In genomic region chr20:63260521-63260920, GRCh38 we compare ENCODE assay signal across 27 cellular contexts. TPM values are rescaled to one million over a fixed set of nuclear protein-coding genes. Genes with fewer than 3 reads are reported as not detected.
DNase-seq lines count a peak whose midpoint lies in the region; ATAC-seq, FAIRE-seq and TF ChIP-seq lines count a peak whose summit lies in the region.
"Had no signal": no experiment of that assay in that cellular context is flagged by ENCODE, and none has a peak within 500 bp of the region (broad histone marks: within the 10 kb centered on the region; RNA-seq: fewer than 3 reads in every experiment).

No MANE protein-coding gene starts in this region.

- no peak for FAIRE-seq in HepG2 (lab: Jason Lieb, UNC)
- FAIRE-seq: GM18507 had no signal

- H3K36me3 ChIP-seq in HepG2 (replicated peaks in 1 of 2; ENCODE audit: control insufficient read depth in 1 of 2, insufficient read depth in 2 of 2, low read length in 2 of 2) (no peaks in the 10 kb centered on the region), right lobe of liver (no peaks in the 10 kb centered on the region), hepatocyte (replicated peaks; ENCODE audit: insufficient read depth, low read depth) (no peaks in the 10 kb centered on the region), smooth muscle cell (ENCODE audit: low read depth) (no peaks in the 10 kb centered on the region)
- H3K36me3 ChIP-seq: BE2C, HAP-1, Peyer's patch had no signal

- H3K27ac ChIP-seq in HepG2 (ENCODE audit: extremely low read length, insufficient read depth, low read length) (no peak overlapping the region), right lobe of liver (no peak overlapping the region), hepatocyte (peak overlapping the region; percentile 92), smooth muscle cell (ENCODE audit: low read depth) (no peak overlapping the region)
- H3K27ac ChIP-seq: 22Rv1, GM23248, KMS-11, Peyer's patch had no signal

- 49% methylated on average over 14 of the region's 15 CpGs for WGBS in HepG2 (ENCODE audit: low lambda C conversion rate)
- WGBS in right lobe of liver (ENCODE audit: insufficient coverage, low coverage, low lambda C conversion rate, missing lambda C conversion rate), result 48% methylated on average over 4 of the region's 15 CpGs
- 89% methylated on average over 14 of the region's 15 CpGs for WGBS in hepatocyte (ENCODE audit: low lambda C conversion rate, missing lambda C conversion rate)
- 93% methylated on average over 15 of the region's 15 CpGs for WGBS in smooth muscle cell (ENCODE audit: low lambda C conversion rate)

- CTCF ChIA-PET in HepG2 (lab: Yijun Ruan, JAX; ENCODE audit: low intra/inter-chr PET ratio, low total read pairs), result no interaction called here

- H3K4me2 ChIP-seq in HepG2 (ENCODE audit: low read depth, low read length) (peak overlapping the region; percentile 68), hepatocyte (peak overlapping the region; percentile 64), smooth muscle cell (no peak overlapping the region)
- H3K4me2 ChIP-seq: KMS-11 had no signal

- H4K20me1 ChIP-seq in HepG2 (ENCODE audit: insufficient read depth, low read length) (peaks cover 5% of the 10 kb centered on the region; the same call in 1 of the 2 replicates), hepatocyte (ENCODE audit: insufficient read depth, poor library complexity, severe bottlenecking) (no peaks in the 10 kb centered on the region), smooth muscle cell (ENCODE audit: low read depth) (no peaks in the 10 kb centered on the region)

- peaks cover 29 to 78% of the 10 kb centered on the region in 2 experiments for H3K27me3 ChIP-seq in HepG2 (ENCODE audit: control insufficient read depth in 1 of 2, insufficient read depth in 2 of 2, low read length in 2 of 2)
- no peaks in the 10 kb centered on the region for H3K27me3 ChIP-seq in right lobe of liver
- peaks cover 4% of the 10 kb centered on the region for H3K27me3 ChIP-seq in hepatocyte
- H3K27me3 ChIP-seq in smooth muscle cell (ENCODE audit: low read depth), result peaks cover 4% of the 10 kb centered on the region
- H3K27me3 ChIP-seq: Peyer's patch had no signal

- H2AFZ ChIP-seq in HepG2 (ENCODE audit: low read length) (no peak overlapping the region), hepatocyte (no peak overlapping the region), smooth muscle cell (ENCODE audit: low read depth) (no peak overlapping the region)
- H2AFZ ChIP-seq: GM23248 had no signal

- TF ChIP-seq EP300 in HepG2 (IDR thresholded peaks at IDR 0.05; ENCODE audit: low read depth in 2 of 2, low read length in 2 of 2) (no peak), HepG2 (CRISPR knock-in tag; IDR thresholded peaks at IDR 0.05; ENCODE audit: borderline replicate concordance) (no peak)

- POLR2A ChIA-PET in HepG2 (lab: Yijun Ruan, JAX), result no interaction called here

- TF ChIP-seq CTCF in HepG2 (CRISPR knock-in tag; IDR thresholded peaks at IDR 0.05) (no peak), right lobe of liver (IDR thresholded peaks at IDR 0.05) (no peak), hepatocyte (IDR thresholded peaks at IDR 0.05; ENCODE audit: poor library complexity) (no peak), smooth muscle cell (IDR thresholded peaks at IDR 0.05; ENCODE audit: borderline replicate concordance, insufficient read depth, poor library complexity, severe bottlenecking) (no peak)

- H3K9me2 ChIP-seq in hepatocyte (replicated peaks; ENCODE audit: insufficient read depth), result no peaks in the 10 kb centered on the region

- no TSS peak for BruUV-seq in HepG2 (replicated peaks; lab: Mats Ljungman, UMichigan)

- H3K79me2 ChIP-seq in HepG2 (ENCODE audit: insufficient read depth, low read length) (no peaks in the 10 kb centered on the region), hepatocyte (no peaks in the 10 kb centered on the region), smooth muscle cell (ENCODE audit: low read depth) (no peaks in the 10 kb centered on the region)

- H3F3A ChIP-seq in smooth muscle cell (ENCODE audit: low read depth), result no peaks in the 10 kb centered on the region

- peak; percentile 14 for ATAC-seq in HepG2
- no peak for ATAC-seq in right lobe of liver
- ATAC-seq in GM21526 (IDR thresholded peaks at IDR 0.05; ENCODE audit: low FRiP score, unreplicated experiment), result no peak
- ATAC-seq in GM19023 (IDR thresholded peaks at IDR 0.05; ENCODE audit: unreplicated experiment), result no peak

- intact Hi-C loops in HepG2 (cut with micrococcal nuclease; ENCODE audit: unreplicated experiment) (no loop called here), right lobe of liver (cut with DNase I) (no loop called here)

- TF ChIP-seq POLR2A in HepG2 (IDR thresholded peaks at IDR 0.05; ENCODE audit: insufficient read depth in 1 of 2, low read depth in 2 of 2, low read length in 2 of 2) (no peak), right lobe of liver (IDR thresholded peaks at IDR 0.05) (no peak)

- H3K9me3 ChIP-seq in HepG2 (ENCODE audit: low read length) (no peaks in the 10 kb centered on the region), right lobe of liver (no peaks in the 10 kb centered on the region), hepatocyte (ENCODE audit: low read depth) (no peaks in the 10 kb centered on the region), smooth muscle cell (replicated peaks; ENCODE audit: low read depth) (no peaks in the 10 kb centered on the region)
- H3K9me3 ChIP-seq: BE2C, HAP-1, Peyer's patch had no signal

- H3K4me1 ChIP-seq in HepG2 (ENCODE audit: insufficient read depth, low read length), result peaks cover 41% of the 10 kb centered on the region
- H3K4me1 ChIP-seq in right lobe of liver, result no peaks in the 10 kb centered on the region
- peaks cover 49% of the 10 kb centered on the region for H3K4me1 ChIP-seq in hepatocyte (ENCODE audit: insufficient read depth)
- H3K4me1 ChIP-seq in smooth muscle cell (ENCODE audit: low read depth), result peaks cover 13% of the 10 kb centered on the region
- H3K4me1 ChIP-seq: BE2C, HAP-1, Peyer's patch had no signal

- H3K9ac ChIP-seq in HepG2 (ENCODE audit: insufficient read depth, low read depth, low read length), result no peak overlapping the region
- no peak overlapping the region for H3K9ac ChIP-seq in smooth muscle cell (ENCODE audit: low read depth)
- H3K9ac ChIP-seq: GM23248, KMS-11 had no signal

- H3K4me3 ChIP-seq in HepG2 (replicated peaks in 1 of 3; ENCODE audit: insufficient read depth in 1 of 3, low read depth in 2 of 3, low read length in 3 of 3) (peak overlapping the region in 1 of 3 experiments; percentile 49; a peak in 1 of 6 replicates), right lobe of liver (no peak overlapping the region), hepatocyte (no peak overlapping the region), smooth muscle cell (no peak overlapping the region)
- H3K4me3 ChIP-seq: GM23248, HAP-1, Peyer's patch had no signal

- DNase-seq in HepG2 (ENCODE audit: low spot score), result no peak
- no peak for DNase-seq in right lobe of liver
- no peak for DNase-seq in hepatocyte (ENCODE audit: low spot score)
- no peak for DNase-seq in smooth muscle cell (lab: John Stamatoyannopoulos, UW; ENCODE audit: unreplicated experiment)
- DNase-seq: ACHN; BE2C; CD4-positive, CD25-positive, alpha-beta regulatory T cell; DMS53; GM23248; NCI-H1048; NCI-H1417; NCI-H1694; NCI-H2029 treated with DMSO at 0.1 percent for 48 hours; NCI-H446 treated with DMSO at 0.1 percent for 48 hours; NCI-H526; NCI-H82; NK-92 treated with Interleukin-12 subunit alpha and Interleukin-12 subunit beta, amount 100 ng/mL, for 24 hours; Peyer's patch; SHP77 treated with DMSO at 0.1 percent for 48 hours had no signal

- no peak for TF ChIP-seq RAD21 in HepG2 (CRISPR knock-in tag; IDR thresholded peaks at IDR 0.05)

- in situ Hi-C loops in HepG2 (cut with HindIII; ENCODE audit: extremely low pct_ligation_motif_present, low pct_unique_long_range_greater_than_20kb), result no loop called here

RNA-seq across cellular contexts. Expression of gene NKAIN4, which starts 6.3 kb away (rescaled TPM):
- not detected in 2 replicates for total RNA-seq in HepG2 (2016; rRNA removed; fragmentation: Illumina TruSeq; extraction: Trizol)
- not detected in 2 replicates for total RNA-seq in HepG2 (2016; cell fraction: cytosol; rRNA removed; fragmentation: Illumina TruSeq; extraction: Trizol; ENCODE audit: low read depth)
- not detected in 2 replicates for total RNA-seq in HepG2 (2016; cell fraction: insoluble cytoplasmic fraction; rRNA removed; fragmentation: Illumina TruSeq; extraction: Trizol)
- not detected in 2 replicates for total RNA-seq in HepG2 (2016; cell fraction: membrane; rRNA removed; fragmentation: Illumina TruSeq; extraction: Trizol)
- not detected in 2 replicates for total RNA-seq in HepG2 (2016; cell fraction: nucleus; rRNA removed; fragmentation: Illumina TruSeq; extraction: Trizol)
- polyA plus RNA-seq in HepG2 (2011; rRNA removed), result not detected in 2 replicates
- polyA plus RNA-seq in HepG2 (2011; cell fraction: cytosol; rRNA removed), result not detected in 2 replicates
- polyA plus RNA-seq in HepG2 (2011; cell fraction: nucleus; rRNA removed), result not detected in 2 replicates
- 0.27 TPM in 1 of 2 replicates, not detected in the other for polyA plus RNA-seq in HepG2 (2012)
- polyA plus RNA-seq in HepG2 (2016; cell fraction: cytosol; fragmentation: Illumina TruSeq; extraction: Trizol; ENCODE audit: low read depth), result not detected in 2 replicates
- not detected in 2 replicates for polyA plus RNA-seq in HepG2 (2016; cell fraction: insoluble cytoplasmic fraction; fragmentation: Illumina TruSeq; extraction: Trizol; ENCODE audit: low read depth)
- not detected in 2 replicates for polyA plus RNA-seq in HepG2 (2016; cell fraction: membrane; fragmentation: Illumina TruSeq; extraction: Trizol; ENCODE audit: low read depth)
- not detected in 2 replicates for polyA plus RNA-seq in HepG2 (2016; cell fraction: nucleus; fragmentation: Illumina TruSeq; extraction: Trizol; ENCODE audit: insufficient read depth, low read depth)
- not detected in 2 replicates for polyA minus RNA-seq in HepG2 (2011; rRNA and poly(A)+ RNA removed; ENCODE audit: low replicate concordance)
- not detected in 2 replicates for polyA minus RNA-seq in HepG2 (2011; cell fraction: cytosol; rRNA and poly(A)+ RNA removed)
- polyA minus RNA-seq in HepG2 (2011; cell fraction: nucleus; rRNA and poly(A)+ RNA removed), result not detected in 2 replicates
- total RNA-seq in right lobe of liver, result not detected
- 13.5 and 23.0 TPM in 2 replicates for total RNA-seq in hepatocyte
- 21.0 and 22.9 TPM in 2 replicates for polyA plus RNA-seq in hepatocyte
- 34.2 and 50.0 TPM in 2 replicates for total RNA-seq in smooth muscle cell
- 19.8 and 78.9 TPM in 2 replicates for polyA plus RNA-seq in smooth muscle cell
- total RNA-seq: CD4-positive, CD25-positive, alpha-beta regulatory T cell; GM23248; Peyer's patch had no signal
- polyA plus RNA-seq: CD4-positive, CD25-positive, alpha-beta regulatory T cell; GM23248; IgD-negative memory B cell had no signal

RNA-seq across cellular contexts. Expression of gene ARFGAP1, which starts 12.1 kb away (rescaled TPM):
- total RNA-seq in HepG2 (2016; rRNA removed; fragmentation: Illumina TruSeq; extraction: Trizol) (51.4 and 132 TPM in 2 replicates), right lobe of liver (10 to 100 TPM; 17.4 to 42.8 (median 29.5) TPM), hepatocyte (54.9 and 78.2 TPM in 2 replicates), smooth muscle cell (100 and 101 TPM in 2 replicates)
- total RNA-seq in HepG2 (2016; cell fraction: cytosol; rRNA removed; fragmentation: Illumina TruSeq; extraction: Trizol; ENCODE audit: low read depth), result 32.3 and 33.5 TPM in 2 replicates
- 44.4 and 147 TPM in 2 replicates for total RNA-seq in HepG2 (2016; cell fraction: insoluble cytoplasmic fraction; rRNA removed; fragmentation: Illumina TruSeq; extraction: Trizol)
- 36.6 and 38.2 TPM in 2 replicates for total RNA-seq in HepG2 (2016; cell fraction: membrane; rRNA removed; fragmentation: Illumina TruSeq; extraction: Trizol)
- 173 and 206 TPM in 2 replicates for total RNA-seq in HepG2 (2016; cell fraction: nucleus; rRNA removed; fragmentation: Illumina TruSeq; extraction: Trizol)
- polyA plus RNA-seq in HepG2 (2011; rRNA removed) (132 and 173 TPM in 2 replicates), hepatocyte (99.0 and 134 TPM in 2 replicates), smooth muscle cell (169 and 188 TPM in 2 replicates)
- polyA plus RNA-seq in HepG2 (2011; cell fraction: cytosol; rRNA removed), result 40.1 and 86.0 TPM in 2 replicates
- polyA plus RNA-seq in HepG2 (2011; cell fraction: nucleus; rRNA removed), result 1,804 and 3,077 TPM in 2 replicates
- 112 and 149 TPM in 2 replicates for polyA plus RNA-seq in HepG2 (2012)
- polyA plus RNA-seq in HepG2 (2016; cell fraction: cytosol; fragmentation: Illumina TruSeq; extraction: Trizol; ENCODE audit: low read depth), result 5.1 and 5.7 TPM in 2 replicates
- polyA plus RNA-seq in HepG2 (2016; cell fraction: insoluble cytoplasmic fraction; fragmentation: Illumina TruSeq; extraction: Trizol; ENCODE audit: low read depth), result 47.2 and 54.2 TPM in 2 replicates
- polyA plus RNA-seq in HepG2 (2016; cell fraction: membrane; fragmentation: Illumina TruSeq; extraction: Trizol; ENCODE audit: low read depth), result 13.3 and 16.2 TPM in 2 replicates
- polyA plus RNA-seq in HepG2 (2016; cell fraction: nucleus; fragmentation: Illumina TruSeq; extraction: Trizol; ENCODE audit: insufficient read depth, low read depth), result 572 and 622 TPM in 2 replicates
- 69.2 and 278 TPM in 2 replicates for polyA minus RNA-seq in HepG2 (2011; rRNA and poly(A)+ RNA removed; ENCODE audit: low replicate concordance)
- polyA minus RNA-seq in HepG2 (2011; cell fraction: cytosol; rRNA and poly(A)+ RNA removed), result 47.8 and 61.7 TPM in 2 replicates
- 203 and 232 TPM in 2 replicates for polyA minus RNA-seq in HepG2 (2011; cell fraction: nucleus; rRNA and poly(A)+ RNA removed)

RNA-seq across cellular contexts. Expression of gene BIRC7, which starts 24.8 kb away (rescaled TPM):
- total RNA-seq in HepG2 (2016; rRNA removed; fragmentation: Illumina TruSeq; extraction: Trizol) (0.20 and 0.27 TPM in 2 replicates), right lobe of liver (not detected), hepatocyte (0.43 TPM in 1 of 2 replicates, not detected in the other), smooth muscle cell (3.5 and 5.8 TPM in 2 replicates)
- total RNA-seq in HepG2 (2016; cell fraction: cytosol; rRNA removed; fragmentation: Illumina TruSeq; extraction: Trizol; ENCODE audit: low read depth), result not detected in 2 replicates
- total RNA-seq in HepG2 (2016; cell fraction: insoluble cytoplasmic fraction; rRNA removed; fragmentation: Illumina TruSeq; extraction: Trizol), result 0.33 and 0.45 TPM in 2 replicates
- total RNA-seq in HepG2 (2016; cell fraction: membrane; rRNA removed; fragmentation: Illumina TruSeq; extraction: Trizol), result 0.12 and 0.17 TPM in 2 replicates
- total RNA-seq in HepG2 (2016; cell fraction: nucleus; rRNA removed; fragmentation: Illumina TruSeq; extraction: Trizol), result 0.28 and 0.53 TPM in 2 replicates
- polyA plus RNA-seq in HepG2 (2011; rRNA removed) (5.1 and 8.6 TPM in 2 replicates), hepatocyte (2.0 and 2.1 TPM in 2 replicates), smooth muscle cell (10.9 and 12.2 TPM in 2 replicates)
- polyA plus RNA-seq in HepG2 (2011; cell fraction: cytosol; rRNA removed), result 4.3 and 7.9 TPM in 2 replicates
- 81.1 and 86.7 TPM in 2 replicates for polyA plus RNA-seq in HepG2 (2011; cell fraction: nucleus; rRNA removed)
- 2.6 and 6.6 TPM in 2 replicates for polyA plus RNA-seq in HepG2 (2012)
- polyA plus RNA-seq in HepG2 (2016; cell fraction: cytosol; fragmentation: Illumina TruSeq; extraction: Trizol; ENCODE audit: low read depth), result 0.14 TPM in 1 of 2 replicates, not detected in the other
- polyA plus RNA-seq in HepG2 (2016; cell fraction: insoluble cytoplasmic fraction; fragmentation: Illumina TruSeq; extraction: Trizol; ENCODE audit: low read depth), result 0.37 TPM in 1 of 2 replicates, not detected in the other
- polyA plus RNA-seq in HepG2 (2016; cell fraction: membrane; fragmentation: Illumina TruSeq; extraction: Trizol; ENCODE audit: low read depth), result 0.29 TPM in 1 of 2 replicates, not detected in the other
- polyA plus RNA-seq in HepG2 (2016; cell fraction: nucleus; fragmentation: Illumina TruSeq; extraction: Trizol; ENCODE audit: insufficient read depth, low read depth), result 0.62 and 0.85 TPM in 2 replicates
- polyA minus RNA-seq in HepG2 (2011; rRNA and poly(A)+ RNA removed; ENCODE audit: low replicate concordance), result 0.37 and 4.3 TPM in 2 replicates
- 2.0 and 2.2 TPM in 2 replicates for polyA minus RNA-seq in HepG2 (2011; cell fraction: cytosol; rRNA and poly(A)+ RNA removed)
- polyA minus RNA-seq in HepG2 (2011; cell fraction: nucleus; rRNA and poly(A)+ RNA removed), result 6.4 and 9.9 TPM in 2 replicates
- total RNA-seq: CD4-positive, CD25-positive, alpha-beta regulatory T cell; GM23248; Peyer's patch had no signal
- polyA plus RNA-seq: CD4-positive, CD25-positive, alpha-beta regulatory T cell; GM23248; IgD-negative memory B cell had no signal

RNA-seq across cellular contexts. Expression of gene COL20A1, which starts 32.5 kb away (rescaled TPM):
- not detected in 2 replicates for total RNA-seq in HepG2 (2016; rRNA removed; fragmentation: Illumina TruSeq; extraction: Trizol)
- total RNA-seq in HepG2 (2016; cell fraction: cytosol; rRNA removed; fragmentation: Illumina TruSeq; extraction: Trizol; ENCODE audit: low read depth), result not detected in 2 replicates
- total RNA-seq in HepG2 (2016; cell fraction: insoluble cytoplasmic fraction; rRNA removed; fragmentation: Illumina TruSeq; extraction: Trizol), result not detected in 2 replicates
- total RNA-seq in HepG2 (2016; cell fraction: membrane; rRNA removed; fragmentation: Illumina TruSeq; extraction: Trizol), result not detected in 2 replicates
- total RNA-seq in HepG2 (2016; cell fraction: nucleus; rRNA removed; fragmentation: Illumina TruSeq; extraction: Trizol), result not detected in 2 replicates
- 0.03 TPM in 1 of 2 replicates, not detected in the other for polyA plus RNA-seq in HepG2 (2011; rRNA removed)
- polyA plus RNA-seq in HepG2 (2011; cell fraction: cytosol; rRNA removed), result 0.03 TPM in 1 of 2 replicates, not detected in the other
- polyA plus RNA-seq in HepG2 (2011; cell fraction: nucleus; rRNA removed), result 0.09 and 0.14 TPM in 2 replicates
- not detected in 2 replicates for polyA plus RNA-seq in HepG2 (2012)
- not detected in 2 replicates for polyA plus RNA-seq in HepG2 (2016; cell fraction: cytosol; fragmentation: Illumina TruSeq; extraction: Trizol; ENCODE audit: low read depth)
- polyA plus RNA-seq in HepG2 (2016; cell fraction: insoluble cytoplasmic fraction; fragmentation: Illumina TruSeq; extraction: Trizol; ENCODE audit: low read depth), result not detected in 2 replicates
- polyA plus RNA-seq in HepG2 (2016; cell fraction: membrane; fragmentation: Illumina TruSeq; extraction: Trizol; ENCODE audit: low read depth), result not detected in 2 replicates
- polyA plus RNA-seq in HepG2 (2016; cell fraction: nucleus; fragmentation: Illumina TruSeq; extraction: Trizol; ENCODE audit: insufficient read depth, low read depth), result not detected in 2 replicates
- not detected in 2 replicates for polyA minus RNA-seq in HepG2 (2011; rRNA and poly(A)+ RNA removed; ENCODE audit: low replicate concordance)
- not detected in 2 replicates for polyA minus RNA-seq in HepG2 (2011; cell fraction: cytosol; rRNA and poly(A)+ RNA removed)
- under 0.01 and 0.12 TPM in 2 replicates for polyA minus RNA-seq in HepG2 (2011; cell fraction: nucleus; rRNA and poly(A)+ RNA removed)
- total RNA-seq in right lobe of liver, result not detected
- not detected in 2 replicates for total RNA-seq in hepatocyte
- polyA plus RNA-seq in hepatocyte, result not detected in 2 replicates
- total RNA-seq in smooth muscle cell, result 0.36 and 0.81 TPM in 2 replicates
- 0.23 and 0.70 TPM in 2 replicates for polyA plus RNA-seq in smooth muscle cell
- total RNA-seq: G401, GM23248, Peyer's patch had no signal
- polyA plus RNA-seq: CD4-positive, CD25-positive, alpha-beta regulatory T cell; GM23248; IgD-negative memory B cell had no signal

RNA-seq across cellular contexts. Expression of gene YTHDF1, which starts 44.6 kb away (rescaled TPM):
- 37.7 and 39.8 TPM in 2 replicates for total RNA-seq in HepG2 (2016; rRNA removed; fragmentation: Illumina TruSeq; extraction: Trizol)
- total RNA-seq in HepG2 (2016; cell fraction: cytosol; rRNA removed; fragmentation: Illumina TruSeq; extraction: Trizol; ENCODE audit: low read depth), result 15.1 and 15.2 TPM in 2 replicates
- 35.8 and 37.7 TPM in 2 replicates for total RNA-seq in HepG2 (2016; cell fraction: insoluble cytoplasmic fraction; rRNA removed; fragmentation: Illumina TruSeq; extraction: Trizol)
- total RNA-seq in HepG2 (2016; cell fraction: membrane; rRNA removed; fragmentation: Illumina TruSeq; extraction: Trizol), result 41.8 and 42.4 TPM in 2 replicates
- 28.2 and 31.2 TPM in 2 replicates for total RNA-seq in HepG2 (2016; cell fraction: nucleus; rRNA removed; fragmentation: Illumina TruSeq; extraction: Trizol)
- 34.5 and 36.4 TPM in 2 replicates for polyA plus RNA-seq in HepG2 (2011; rRNA removed)
- polyA plus RNA-seq in HepG2 (2011; cell fraction: cytosol; rRNA removed), result 27.2 and 28.5 TPM in 2 replicates
- polyA plus RNA-seq in HepG2 (2011; cell fraction: nucleus; rRNA removed), result 36.7 and 41.9 TPM in 2 replicates
- 36.8 and 38.5 TPM in 2 replicates for polyA plus RNA-seq in HepG2 (2012)
- polyA plus RNA-seq in HepG2 (2016; cell fraction: cytosol; fragmentation: Illumina TruSeq; extraction: Trizol; ENCODE audit: low read depth), result 9.5 and 11.3 TPM in 2 replicates
- polyA plus RNA-seq in HepG2 (2016; cell fraction: insoluble cytoplasmic fraction; fragmentation: Illumina TruSeq; extraction: Trizol; ENCODE audit: low read depth), result 51.6 and 60.0 TPM in 2 replicates
- 29.6 and 31.9 TPM in 2 replicates for polyA plus RNA-seq in HepG2 (2016; cell fraction: membrane; fragmentation: Illumina TruSeq; extraction: Trizol; ENCODE audit: low read depth)
- 75.9 and 78.1 TPM in 2 replicates for polyA plus RNA-seq in HepG2 (2016; cell fraction: nucleus; fragmentation: Illumina TruSeq; extraction: Trizol; ENCODE audit: insufficient read depth, low read depth)
- polyA minus RNA-seq in HepG2 (2011; rRNA and poly(A)+ RNA removed; ENCODE audit: low replicate concordance), result 40.3 and 47.9 TPM in 2 replicates
- polyA minus RNA-seq in HepG2 (2011; cell fraction: cytosol; rRNA and poly(A)+ RNA removed), result 30.1 and 32.4 TPM in 2 replicates
- 17.8 and 21.1 TPM in 2 replicates for polyA minus RNA-seq in HepG2 (2011; cell fraction: nucleus; rRNA and poly(A)+ RNA removed)
- total RNA-seq in right lobe of liver, result 10 to 100 TPM; 16.4 to 23.6 (median 21.1) TPM
- 35.9 and 36.0 TPM in 2 replicates for total RNA-seq in hepatocyte
- polyA plus RNA-seq in hepatocyte, result 51.2 and 57.4 TPM in 2 replicates
- total RNA-seq in smooth muscle cell, result 25.3 and 28.2 TPM in 2 replicates
- polyA plus RNA-seq in smooth muscle cell, result 35.8 and 50.9 TPM in 2 replicates

Comparison
In these comparisons a context has a peak if more than half of its experiments do, and no peak if none do; other contexts are left out.
1. RNA of gene NKAIN4, which starts 6.3 kb away (total RNA-seq): 34.2 to 50.0 TPM in smooth muscle cell and 13.5 to 23.0 TPM in hepatocyte; not detected in HepG2 and not detected in right lobe of liver; every median in the first group is over 10 times any median in the second.